In genomic region chr12:114760151-114760877, GRCh38 we compare ENCODE assay signal across 23 cellular contexts.
DNase-seq lines count a peak whose midpoint lies in the region; FAIRE-seq and TF ChIP-seq lines count a peak whose summit lies in the region.
"Had no signal": no experiment of that assay in that cellular context is flagged by ENCODE, and none has a peak within 500 bp of the region (broad histone marks: within the 10 kb centered on the region; RNA-seq: fewer than 3 reads in every experiment).

No MANE protein-coding gene starts in this region.

- FAIRE-seq in urothelium cell line (lab: Jason Lieb, UNC): no peak
- FAIRE-seq: D721Med, RCC 7860 had no signal

- no TSS peak for BruUV-seq in mammary epithelial cell (replicated peaks; lab: Mats Ljungman, UMichigan)

- H2BK120ac ChIP-seq in mesenchymal stem cell (ENCODE audit: low read depth, low read length): peak overlapping the region; percentile 27

- no peaks in the 10 kb centered on the region for H3K9me3 ChIP-seq in mammary epithelial cell (replicated peaks; ENCODE audit: insufficient read depth, low read length)
- H3K9me3 ChIP-seq in breast epithelium: no peaks in the 10 kb centered on the region
- H3K9me3 ChIP-seq in mesenchymal stem cell (ENCODE audit: control insufficient read depth, low read length): no peaks in the 10 kb centered on the region

- peak overlapping the region; percentile 31 for H2AFZ ChIP-seq in mammary epithelial cell (ENCODE audit: low read depth, low read length)
- H2AFZ ChIP-seq in mesenchymal stem cell (ENCODE audit: low read depth, low read length): no peak overlapping the region

- intact Hi-C loops in mammary epithelial cell (cut with micrococcal nuclease) (no loop called here), breast epithelium (cut with DNase I; ENCODE audit: low total_unique reads) (no loop called here)

- H4K91ac ChIP-seq in mesenchymal stem cell (ENCODE audit: low read length): peak overlapping the region; percentile 50

- in situ Hi-C loops in mammary epithelial cell (cut with MboI; ENCODE audit: low sequenced_read_pairs in 2 of 2): no loop called here

- peak overlapping the region; percentile 41 for H4K8ac ChIP-seq in mesenchymal stem cell (ENCODE audit: low read length)

- peak overlapping the region in 1 of 2 experiments; percentile 43 for H3K18ac ChIP-seq in mesenchymal stem cell (ENCODE audit: low read depth in 1 of 2, low read length in 2 of 2)

- CTCF ChIA-PET in mammary epithelial cell (lab: Charles Lee; ENCODE audit: low non-redundant PET): no interaction called here

- no peak overlapping the region for H2BK15ac ChIP-seq in mesenchymal stem cell (ENCODE audit: low read depth, poor library complexity, severe bottlenecking)

- H2AK5ac ChIP-seq in mesenchymal stem cell (ENCODE audit: low read length, severe bottlenecking): no peak overlapping the region

- no peaks in the 10 kb centered on the region for H3K4me1 ChIP-seq in mammary epithelial cell (ENCODE audit: insufficient read depth, low read length)
- H3K4me1 ChIP-seq in breast epithelium: no peaks in the 10 kb centered on the region
- H3K4me1 ChIP-seq in mesenchymal stem cell (ENCODE audit: control insufficient read depth, insufficient read depth, low read depth, low read length): no peaks in the 10 kb centered on the region

- dilution Hi-C loops in mammary epithelial cell (cut with HindIII; ENCODE audit: low sequenced_read_pairs): no loop called here

- no peaks in the 10 kb centered on the region for H4K20me1 ChIP-seq in mammary epithelial cell (ENCODE audit: insufficient read depth, low read length)

- H3K9ac ChIP-seq in mammary epithelial cell (ENCODE audit: insufficient read depth, low read length) (no peak overlapping the region), mesenchymal stem cell (ENCODE audit: low read length) (no peak overlapping the region)

- no peak for TF ChIP-seq POLR2A in breast epithelium (IDR thresholded peaks at IDR 0.05)

- 29% methylated on average over 10 of the region's 10 CpGs for WGBS in mammary epithelial cell (ENCODE audit: low coverage, missing lambda C conversion rate)
- WGBS in mesenchymal stem cell: 92% methylated on average over 10 of the region's 10 CpGs

- H3K27me3 ChIP-seq in mammary epithelial cell (ENCODE audit: insufficient read depth, low read length) (no peaks in the 10 kb centered on the region), breast epithelium (no peaks in the 10 kb centered on the region), mesenchymal stem cell (ENCODE audit: control insufficient read depth in 1 of 2, insufficient read depth in 1 of 2, low read length in 2 of 2) (no peaks in the 10 kb centered on the region)

- no peak overlapping the region for H3K14ac ChIP-seq in mesenchymal stem cell (ENCODE audit: low read length in 2 of 2)

- DNase-seq in mammary epithelial cell (peak; percentile 32), breast epithelium (ENCODE audit: low spot score in 2 of 2) (no peak), RPMI7951 (ENCODE audit: low read depth) (peak; percentile 82), mesenchymal stem cell (no peak), urothelium cell line (ENCODE audit: low spot score) (peak; percentile 36), DMS 273 treated with DMSO at 0.1 percent for 48 hours (lab: John Stamatoyannopoulos, UW) (no peak), GM20000 (ENCODE audit: low spot score) (no peak), A172 (ENCODE audit: low spot score) (no peak)
- DNase-seq: AML-193; H9; HFFc6; KBM-7; NCI-H1092 treated with DMSO at 0.1 percent for 48 hours; NCI-H1436 treated with DMSO at 0.1 percent for 48 hours; NCI-H2029; NCI-H226; NCI-H510A treated with DMSO at 0.1 percent for 48 hours; NCI-H748 treated with DMSO at 0.1 percent for 48 hours; NK-92 treated with Interleukin-12 subunit alpha and Interleukin-12 subunit beta, amount 100 ng/mL, for 24 hours; Right ventricle myocardium superior had no signal

- no peak overlapping the region for H3K23ac ChIP-seq in mesenchymal stem cell (ENCODE audit: low read length in 2 of 2)

- H3K4me2 ChIP-seq in mammary epithelial cell (ENCODE audit: insufficient read depth, low read depth, low read length) (no peak overlapping the region), mesenchymal stem cell (ENCODE audit: low read length, poor library complexity, severe bottlenecking) (no peak overlapping the region)

- H3K36me3 ChIP-seq in mammary epithelial cell (ENCODE audit: insufficient read depth, low read length) (no peaks in the 10 kb centered on the region), breast epithelium (no peaks in the 10 kb centered on the region), mesenchymal stem cell (ENCODE audit: control insufficient read depth in 1 of 2, insufficient read depth in 2 of 2, low read depth in 1 of 2, low read length in 2 of 2) (no peaks in the 10 kb centered on the region)

- no peak for TF ChIP-seq CTCF in mammary epithelial cell (conservative IDR thresholded peaks at IDR 0.05 in 1 of 2, IDR thresholded peaks at IDR 0.05 in 1 of 2; ENCODE audit: extremely low read depth in 1 of 2, insufficient read depth in 1 of 2, low read depth in 1 of 2, low read length in 2 of 2)
- TF ChIP-seq CTCF in breast epithelium (IDR thresholded peaks at IDR 0.05): no peak
- TF ChIP-seq CTCF in GM20000 (IDR thresholded peaks at IDR 0.05; ENCODE audit: extremely low read depth, missing control alignments): no peak

- H2BK5ac ChIP-seq in mesenchymal stem cell (ENCODE audit: low read depth, low read length, poor library complexity, severe bottlenecking): no peak overlapping the region

- H3K4ac ChIP-seq in mesenchymal stem cell (ENCODE audit: low read depth in 1 of 2, low read length in 2 of 2): peak overlapping the region in 1 of 2 experiments; percentile 44

- H3K27ac ChIP-seq in mammary epithelial cell (ENCODE audit: insufficient read depth, low read depth, low read length): no peak overlapping the region
- H3K27ac ChIP-seq in breast epithelium: no peak overlapping the region
- H3K27ac ChIP-seq in mesenchymal stem cell (ENCODE audit: low read length, poor library complexity, severe bottlenecking): no peak overlapping the region
- H3K27ac ChIP-seq: 22Rv1 had no signal

- no peak overlapping the region for H3K4me3 ChIP-seq in mammary epithelial cell (replicated peaks in 1 of 3; ENCODE audit: insufficient read depth in 1 of 3, low read depth in 2 of 3, low read length in 3 of 3)
- no peak overlapping the region for H3K4me3 ChIP-seq in breast epithelium
- no peak overlapping the region for H3K4me3 ChIP-seq in mesenchymal stem cell (ENCODE audit: insufficient read depth in 1 of 2, low read depth in 1 of 2, low read length in 2 of 2)

- no peaks in the 10 kb centered on the region for H3K79me1 ChIP-seq in mesenchymal stem cell (replicated peaks; ENCODE audit: low read length, poor library complexity, severe bottlenecking)

- no peak overlapping the region for H2BK12ac ChIP-seq in mesenchymal stem cell (ENCODE audit: low read length in 2 of 2)

- H3K79me2 ChIP-seq in mammary epithelial cell (ENCODE audit: insufficient read depth, low read length): no peaks in the 10 kb centered on the region

Comparison
In these comparisons a context has a peak if more than half of its experiments do, and no peak if none do; other contexts are left out.
1. DNase-seq: peak in mammary epithelial cell (single experiment), RPMI7951 (single experiment) and urothelium cell line (single experiment); none in breast epithelium (0 of 2), mesenchymal stem cell (single experiment), DMS 273 treated with DMSO at 0.1 percent for 48 hours (single experiment), GM20000 (single experiment) and A172 (single experiment).